8 cellular contexts compared by ENCODE assay signal in the genomic region with DNA sequence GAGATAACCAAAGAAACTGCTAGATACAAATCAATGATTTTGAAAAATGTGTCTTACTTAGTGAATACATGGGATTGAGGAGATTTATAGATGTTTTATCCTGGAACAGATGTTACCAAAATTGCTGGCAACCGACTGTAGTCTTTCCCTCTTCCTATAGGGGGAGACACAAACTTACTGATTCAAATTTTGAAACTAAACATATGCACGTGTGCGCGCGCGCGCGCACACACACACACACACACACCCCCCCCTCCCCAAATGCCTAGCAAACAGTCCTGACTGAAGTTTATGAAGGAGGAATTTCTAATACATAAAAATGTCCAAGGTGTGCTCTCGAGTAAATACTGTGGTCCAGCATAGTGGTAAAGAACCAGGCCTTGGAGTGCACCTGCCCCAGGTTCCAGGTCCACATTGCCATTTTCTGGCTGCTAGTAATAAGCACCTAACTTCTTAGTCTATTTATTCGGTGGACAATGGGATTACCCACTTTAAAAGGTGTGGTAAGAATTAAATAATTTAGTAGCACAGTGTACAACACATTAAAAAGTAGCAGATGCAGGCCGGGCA. TPM values are rescaled to one million over a fixed set of nuclear protein-coding genes. Genes with fewer than 3 reads are reported as not detected.
DNase-seq lines count a peak whose midpoint lies in the region; FAIRE-seq and TF ChIP-seq lines count a peak whose summit lies in the region.

No MANE protein-coding gene starts in this region.

- H3K9me3 Mint-ChIP-seq in nephron progenitor cell = no peaks in the 10 kb centered on the region

- no peaks in the 10 kb centered on the region for H3F3A ChIP-seq in SU-DHL-6 (ENCODE audit: insufficient read depth)

- no peaks in the 10 kb centered on the region for H4K20me1 ChIP-seq in SU-DHL-6 (ENCODE audit: low read depth, low read length)

- TF ChIP-seq POLR2A in GM12892 (IDR thresholded peaks at IDR 0.05; ENCODE audit: low read depth, low read length) = no peak

- no peaks in the 10 kb centered on the region for H3K27me3 Mint-ChIP-seq in nephron progenitor cell (ENCODE audit: low read depth, poor library complexity)

- peaks cover 64% of the 10 kb centered on the region for H3K36me3 Mint-ChIP-seq in nephron progenitor cell (ENCODE audit: low read depth)

- H3K9me3 ChIP-seq in SU-DHL-6 (ENCODE audit: insufficient read depth, low read length) = no peaks in the 10 kb centered on the region

- no peak overlapping the region for H3K27ac ChIP-seq in SU-DHL-6 (ENCODE audit: low read depth, low read length)

- no peak overlapping the region for H3K4me3 Mint-ChIP-seq in nephron progenitor cell

- H3K4me1 Mint-ChIP-seq in nephron progenitor cell = no peaks in the 10 kb centered on the region

- H3K4me2 ChIP-seq in SU-DHL-6 (ENCODE audit: low read depth, low read length, poor library complexity, severe bottlenecking) = no peak overlapping the region

- no peak overlapping the region for H3K9ac ChIP-seq in SU-DHL-6 (ENCODE audit: low read length)

- H3K9me2 ChIP-seq in SU-DHL-6 (replicated peaks; ENCODE audit: insufficient read depth, low read length) = no peaks in the 10 kb centered on the region

- TF ChIP-seq CTCF in AG09319 (IDR thresholded peaks at IDR 0.05; ENCODE audit: low read depth, low read length) = peak; percentile 61
- peak; percentile 42 for TF ChIP-seq CTCF in SU-DHL-6 (IDR thresholded peaks at IDR 0.05; ENCODE audit: insufficient read depth, low read length, poor library complexity, severe bottlenecking)
- TF ChIP-seq CTCF in nephron progenitor cell (IDR thresholded peaks at IDR 0.05) = peak; percentile 49

- no peak overlapping the region for H3K4me3 ChIP-seq in SU-DHL-6 (ENCODE audit: insufficient read depth, low read length, poor library complexity, severe bottlenecking)

- H3K27me3 ChIP-seq in SU-DHL-6 (ENCODE audit: low read length) = no peaks in the 10 kb centered on the region

- H3K79me2 ChIP-seq in SU-DHL-6 (ENCODE audit: insufficient read depth, low read length) = no peaks in the 10 kb centered on the region

- H3K36me3 ChIP-seq in SU-DHL-6 (ENCODE audit: low read length) = peaks cover 12% of the 10 kb centered on the region; the same call in 1 of the 2 replicates

- DNase-seq in AG09319 (ENCODE audit: extremely low read depth, low read depth) (no peak), GM12892 (ENCODE audit: insufficient read length) (no peak), dermis blood vessel endothelial cell (peak; percentile 63), nephron progenitor cell (peak; percentile 11), SW480 (ENCODE audit: low spot score) (no peak), NCI-H446 treated with DMSO at 0.1 percent for 48 hours (lab: John Stamatoyannopoulos, UW) (no peak), globus pallidus (ENCODE audit: low spot score) (no peak)

- FAIRE-seq in GM12892 (lab: Jason Lieb, UNC) = peak; percentile 66

- no peak overlapping the region for H2AFZ ChIP-seq in SU-DHL-6 (ENCODE audit: low read depth, low read length, severe bottlenecking)

- H3K27ac Mint-ChIP-seq in nephron progenitor cell = peak overlapping the region; percentile 42

RNA-seq across cellular contexts. Expression of a gene that starts 18.5 kb away (rescaled TPM):
- 6.3 TPM for polyA plus RNA-seq in GM12892 (2012; ENCODE audit: missing spikeins)
- total RNA-seq in dermis blood vessel endothelial cell = 1.4 and 1.5 TPM in 2 replicates

RNA-seq across cellular contexts. Expression of a gene that starts 44.3 kb away (rescaled TPM):
- polyA plus RNA-seq in GM12892 (2012; ENCODE audit: missing spikeins) = 49.6 TPM
- 28.8 and 29.7 TPM in 2 replicates for total RNA-seq in dermis blood vessel endothelial cell

Comparison
In these comparisons a context has a peak if more than half of its experiments do, and no peak if none do; other contexts are left out.
1. DNase-seq: peak in dermis blood vessel endothelial cell (single experiment) and nephron progenitor cell (single experiment); none in AG09319 (single experiment), GM12892 (single experiment), SW480 (single experiment), NCI-H446 treated with DMSO at 0.1 percent for 48 hours (single experiment) and globus pallidus (single experiment).
2. Peak in every context shown above with its lines, with median percentiles within 50 percentile points of each other: CTCF ChIP-seq.